8 cellular contexts compared by ENCODE assay signal in genomic region chr4:18020145-18020670, GRCh38. TPM values are rescaled to one million over a fixed set of nuclear protein-coding genes. Genes with fewer than 3 reads are reported as not detected.
DNase-seq lines count a peak whose midpoint lies in the region; ATAC-seq and TF ChIP-seq lines count a peak whose summit lies in the region.

No MANE protein-coding gene starts in this region.

- DNase-seq in DMS 273 (lab: John Stamatoyannopoulos, UW; ENCODE audit: unreplicated experiment) = peak; percentile 49
- DNase-seq in activated naive CD4-positive, alpha-beta T cell treated with Interleukin-2 at 50 U/mL for 16 hours = peak; percentile 12
- no peak for DNase-seq in right atrium auricular region (ENCODE audit: low spot score)
- DNase-seq in sigmoid colon = no peak

- H3K36me3 ChIP-seq in right atrium auricular region (no peaks in the 10 kb centered on the region), sigmoid colon (no peaks in the 10 kb centered on the region)

- H3K9me3 Mint-ChIP-seq in IgD-negative memory B cell = no peaks in the 10 kb centered on the region

- peak overlapping the region; percentile 97 to 99 for H3K27ac ChIP-seq in right atrium auricular region
- peak overlapping the region; percentile 92 to 97 (median 96) for H3K27ac ChIP-seq in sigmoid colon

- H3K36me3 Mint-ChIP-seq in IgD-negative memory B cell = peaks cover 2% of the 10 kb centered on the region

- peak overlapping the region; percentile 93 to 99 (median 98) for H3K4me3 Mint-ChIP-seq in IgD-negative memory B cell

- H3K4me3 ChIP-seq in right atrium auricular region (peak overlapping the region; percentile 64 to 95), sigmoid colon (peak overlapping the region; percentile 87 to 98 (median 96))

- H3K9me3 ChIP-seq in right atrium auricular region (no peaks in the 10 kb centered on the region), sigmoid colon (no peaks in the 10 kb centered on the region)

- 2 to 4% methylated on average over 16 of the region's 16 CpGs for WGBS in sigmoid colon, 2 donors

- peaks cover 0 to 16% of the 10 kb centered on the region in 2 donors for H3K4me1 ChIP-seq in right atrium auricular region
- H3K4me1 ChIP-seq in sigmoid colon = peaks cover 0 to 16% (median 11%) of the 10 kb centered on the region in 4 donors

- intact Hi-C loops in sigmoid colon (cut with DNase I) = no loop called here

- TF ChIP-seq POLR2A in sigmoid colon (IDR thresholded peaks at IDR 0.05) = no peak

- no peaks in the 10 kb centered on the region for H3K27me3 Mint-ChIP-seq in IgD-negative memory B cell

- ATAC-seq in HG03378 (IDR thresholded peaks at IDR 0.05; ENCODE audit: unreplicated experiment) = no peak
- ATAC-seq in HG02981 (IDR thresholded peaks at IDR 0.05; ENCODE audit: unreplicated experiment) = no peak
- ATAC-seq in HG02884 (IDR thresholded peaks at IDR 0.05; ENCODE audit: unreplicated experiment) = no peak

- no peaks in the 10 kb centered on the region for H3K27me3 ChIP-seq in right atrium auricular region
- H3K27me3 ChIP-seq in sigmoid colon = no peaks in the 10 kb centered on the region

- peak overlapping the region; percentile 86 to 95 (median 88) for H3K27ac Mint-ChIP-seq in IgD-negative memory B cell

- TF ChIP-seq CTCF in right atrium auricular region (IDR thresholded peaks at IDR 0.05) (no peak), sigmoid colon (IDR thresholded peaks at IDR 0.05) (no peak)

- no peak for TF ChIP-seq EP300 in sigmoid colon (IDR thresholded peaks at IDR 0.05)

- peaks cover 30 to 32% (median 31%) of the 10 kb centered on the region in 3 donors for H3K4me1 Mint-ChIP-seq in IgD-negative memory B cell

RNA-seq across cellular contexts. Expression of gene LCORL, which starts 1.3 kb away (rescaled TPM):
- polyA plus RNA-seq in IgD-negative memory B cell = 11.6 TPM
- 10 to 100 TPM in 1 of 2 donors, 1 to 10 TPM in 1; 8.8 to 12.3 TPM for total RNA-seq in right atrium auricular region
- 10 to 100 TPM; 27.5 to 46.0 (median 31.4) TPM for total RNA-seq in sigmoid colon
- polyA plus RNA-seq in sigmoid colon = 1 to 10 TPM; 3.2 to 4.2 (median 3.5) TPM

Comparison
In these comparisons a context has a peak if more than half of its experiments do, and no peak if none do; other contexts are left out.
1. DNase-seq: peak in DMS 273 (single experiment) and activated naive CD4-positive, alpha-beta T cell treated with Interleukin-2 at 50 U/mL for 16 hours (single experiment); none in right atrium auricular region (single experiment) and sigmoid colon (single experiment).